In genomic region chr4:136551753-136552152, GRCh38 we compare ENCODE assay signal across 34 cellular contexts.
"Had no signal": no experiment of that assay in that cellular context is flagged by ENCODE, and none has a peak within 500 bp of the region (broad histone marks: within the 10 kb centered on the region; RNA-seq: fewer than 3 reads in every experiment).

No MANE protein-coding gene starts in this region.

- H3K4me3 ChIP-seq: MG63 had no signal

- DNase-seq: Karpas-422, Kasumi-1, MG63, MM.1S, MV-4-11, NCI-H1048, NCI-H1092, NCI-H1092 treated with DMSO at 0.1 percent for 48 hours, NCI-H1105, NCI-H1105 treated with DMSO at 0.1 percent for 48 hours, NCI-H1417, NCI-H1417 treated with DMSO at 0.1 percent for 48 hours, NCI-H1436, NCI-H1436 treated with DMSO at 0.1 percent for 48 hours, NCI-H146, NCI-H1694, NCI-H1694 treated with DMSO at 0.1 percent for 48 hours, NCI-H187, NCI-H187 treated with DMSO at 0.1 percent for 48 hours, NCI-H1930, NCI-H2029, NCI-H2029 treated with DMSO at 0.1 percent for 48 hours, NCI-H2081, NCI-H2081 treated with DMSO at 0.1 percent for 48 hours, NCI-H2107, NCI-H2171, NCI-H2171 treated with DMSO at 0.1 percent for 48 hours, NCI-H2227 treated with DMSO at 0.1 percent for 48 hours, NCI-H226, NCI-H345, NCI-H446, NCI-H446 treated with DMSO at 0.1 percent for 48 hours, NCI-H510A had no signal

- H3K4me2 ChIP-seq: KMS-11 had no signal

- H3K9ac ChIP-seq: KMS-11 had no signal

- H3K9me3 ChIP-seq: MG63 had no signal

- H3K36me3 ChIP-seq: MG63 had no signal

- H3K27me3 ChIP-seq: MG63 had no signal

- H3K27ac ChIP-seq: KMS-11 had no signal
